ENCODE assay signal across 20 cellular contexts in genomic region chr13:91627952-91628739, GRCh38.
DNase-seq lines count a peak whose midpoint lies in the region; ATAC-seq, FAIRE-seq and TF ChIP-seq lines count a peak whose summit lies in the region.
"Had no signal": no experiment of that assay in that cellular context is flagged by ENCODE, and none has a peak within 500 bp of the region (broad histone marks: within the 10 kb centered on the region; RNA-seq: fewer than 3 reads in every experiment).

No MANE protein-coding gene starts in this region.

- H3K9me2 ChIP-seq in neural cell (ENCODE audit: insufficient read depth, low read length), result no peaks in the 10 kb centered on the region

- no peaks in the 10 kb centered on the region for H3K79me2 ChIP-seq in K562 (ENCODE audit: control insufficient read depth, insufficient read depth, low read length)
- H3K79me2 ChIP-seq in neural cell (replicated peaks; ENCODE audit: insufficient read depth, low read length), result no peaks in the 10 kb centered on the region

- intact Hi-C loops in K562 (cut with micrococcal nuclease), result no loop called here

- no peak for TF ChIP-seq POLR2A in K562 (conservative IDR thresholded peaks at IDR 0.05)

- POLR2A ChIA-PET in K562 (lab: Yijun Ruan, JAX), result no interaction called here

- H3K27me3 ChIP-seq in K562 (ENCODE audit: control insufficient read depth in 2 of 2, insufficient read depth in 2 of 2, low read length in 2 of 2) (no peaks in the 10 kb centered on the region), neural cell (ENCODE audit: insufficient read depth, low read depth, low read length) (no peaks in the 10 kb centered on the region)
- H3K27me3 ChIP-seq: BLaER1 treated with 17β-estradiol and CSF1 and Interleukin-3, amounts not matched to agents 10 nM and 100 nM had no signal

- H3K27ac ChIP-seq in K562 (ENCODE audit: extremely low read depth, low read depth, low read length) (no peak overlapping the region), neural cell (ENCODE audit: low read length) (peak overlapping the region; percentile 65)
- H3K27ac ChIP-seq: A549; BLaER1 treated with 17β-estradiol and CSF1 and Interleukin-3, amounts not matched to agents 10 nM and 100 nM; C4-2B had no signal

- no peaks in the 10 kb centered on the region for H3K4me1 Mint-ChIP-seq in activated T-helper 17 cell treated with anti-CD3 and anti-CD28 coated beads, Interleukin-2, amount 50 U/mL, for 72 hours
- H3K4me1 Mint-ChIP-seq: B cell had no signal

- TF ChIP-seq RAD21 in K562 (CRISPR knock-in tag; conservative IDR thresholded peaks at IDR 0.05 in 1 of 2, IDR thresholded peaks at IDR 0.05 in 1 of 2), result no peak
- TF ChIP-seq RAD21 in neural cell (conservative IDR thresholded peaks at IDR 0.05), result no peak

- TF ChIP-seq EP300 in K562 (IDR thresholded peaks at IDR 0.05; ENCODE audit: low read length) (no peak), neural cell (conservative IDR thresholded peaks at IDR 0.05; ENCODE audit: poor library complexity, severe bottlenecking) (peak; percentile 92)

- H3K4me1 ChIP-seq in K562 (replicated peaks in 1 of 2; ENCODE audit: control insufficient read depth in 2 of 2, insufficient read depth in 2 of 2, low read length in 2 of 2), result no peaks in the 10 kb centered on the region
- H3K4me1 ChIP-seq: A549; BLaER1 treated with 17β-estradiol and CSF1 and Interleukin-3, amounts not matched to agents 10 nM and 100 nM; Caco-2 had no signal

- H3K27ac Mint-ChIP-seq in activated T-helper 17 cell treated with anti-CD3 and anti-CD28 coated beads, Interleukin-2, amount 50 U/mL, for 72 hours, result no peak overlapping the region
- H3K27ac Mint-ChIP-seq: B cell; CD4-positive, alpha-beta T cell; CD8-positive, alpha-beta T cell had no signal

- in situ Hi-C loops in K562 (cut with MboI), result no loop called here

- peaks cover 5% of the 10 kb centered on the region for H3K9me3 Mint-ChIP-seq in activated T-helper 17 cell treated with anti-CD3 and anti-CD28 coated beads, Interleukin-2, amount 50 U/mL, for 72 hours
- H3K9me3 Mint-ChIP-seq: CD4-positive, alpha-beta T cell; CD8-positive, alpha-beta T cell had no signal

- no peak overlapping the region for H2AFZ ChIP-seq in K562 (ENCODE audit: low read depth, low read length)
- no peak overlapping the region for H2AFZ ChIP-seq in neural cell (ENCODE audit: low read depth, low read length)

- 2% methylated on average over 3 of the region's 3 CpGs for WGBS in K562 (ENCODE audit: insufficient coverage, low coverage, missing lambda C conversion rate)

- no peak for FAIRE-seq in K562 (lab: Jason Lieb, UNC)
- FAIRE-seq: A549, D721Med, GM12891, GM19239 had no signal

- H3K27me3 Mint-ChIP-seq in activated T-helper 17 cell treated with anti-CD3 and anti-CD28 coated beads, Interleukin-2, amount 50 U/mL, for 72 hours, result peaks cover 4% of the 10 kb centered on the region
- H3K27me3 Mint-ChIP-seq: B cell; CD4-positive, alpha-beta T cell had no signal

- DNase-seq in K562 (ENCODE audit: extremely low read depth in 1 of 4, low spot score in 3 of 4) (no peak), HUDEP-2 (lab: John Stamatoyannopoulos, UW; ENCODE audit: unreplicated experiment in 76 of 76) (no peak)
- no peak for DNase-seq in stimulated activated CD4-positive, alpha-beta T cell treated with anti-CD3 and anti-CD28 coated beads, Interleukin-2, amount 100 ng/mL, for 48 hours
- DNase-seq: 8988T; AML-193; Caco-2; Calu3; CD4-positive, alpha-beta T cell; CD8-positive, alpha-beta T cell; DMS79 treated with DMSO at 0.1 percent for 48 hours; GF-D8 had no signal

- BruUV-seq in K562 (replicated peaks; lab: Mats Ljungman, UMichigan), result no TSS peak

- no peaks in the 10 kb centered on the region for H3K9me1 ChIP-seq in K562 (ENCODE audit: control insufficient read depth, insufficient read depth, low read length)

- H3K36me3 Mint-ChIP-seq in activated T-helper 17 cell treated with anti-CD3 and anti-CD28 coated beads, Interleukin-2, amount 50 U/mL, for 72 hours (ENCODE audit: low read depth), result no peaks in the 10 kb centered on the region
- H3K36me3 Mint-ChIP-seq: CD8-positive, alpha-beta T cell had no signal

- no peak overlapping the region for H3K9ac ChIP-seq in K562 (ENCODE audit: insufficient read depth in 1 of 2, low read depth in 2 of 2, low read length in 2 of 2)
- H3K9ac ChIP-seq in neural cell (ENCODE audit: low read length), result no peak overlapping the region
- H3K9ac ChIP-seq: BLaER1 treated with 17β-estradiol and CSF1 and Interleukin-3, amounts not matched to agents 10 nM and 100 nM had no signal

- H3K4me2 ChIP-seq in K562 (ENCODE audit: insufficient read depth, low read length), result no peak overlapping the region
- H3K4me2 ChIP-seq in neural cell (ENCODE audit: low read length), result no peak overlapping the region
- H3K4me2 ChIP-seq: A549; BLaER1 treated with 17β-estradiol and CSF1 and Interleukin-3, amounts not matched to agents 10 nM and 100 nM had no signal

- no peak overlapping the region for H3K4me3 Mint-ChIP-seq in activated T-helper 17 cell treated with anti-CD3 and anti-CD28 coated beads, Interleukin-2, amount 50 U/mL, for 72 hours
- H3K4me3 Mint-ChIP-seq: B cell; CD4-positive, alpha-beta T cell; CD8-positive, alpha-beta T cell had no signal

- no peaks in the 10 kb centered on the region; the same call in 1 of the 2 replicates for H3K9me3 ChIP-seq in K562 (replicated peaks; ENCODE audit: control insufficient read depth, insufficient read depth, low read depth, low read length)
- no peaks in the 10 kb centered on the region for H3K9me3 ChIP-seq in neural cell (ENCODE audit: low read length)
- H3K9me3 ChIP-seq: A549; BLaER1 treated with 17β-estradiol and CSF1 and Interleukin-3, amounts not matched to agents 10 nM and 100 nM; Caco-2 had no signal

- CTCF ChIA-PET in K562 (lab: Yijun Ruan, JAX; ENCODE audit: low intra/inter-chr PET ratio), result no interaction called here

- no peak overlapping the region for H3K4me3 ChIP-seq in K562
- peak overlapping the region; percentile 11 for H3K4me3 ChIP-seq in neural cell (ENCODE audit: low read length)
- H3K4me3 ChIP-seq: A549; BLaER1 treated with 17β-estradiol and CSF1 and Interleukin-3, amounts not matched to agents 10 nM and 100 nM had no signal

- no peaks in the 10 kb centered on the region for H3F3A ChIP-seq in neural cell (ENCODE audit: insufficient read depth, low read length, poor library complexity, severe bottlenecking)

- H3K36me3 ChIP-seq in K562 (ENCODE audit: control insufficient read depth, insufficient read depth, low read length) (no peaks in the 10 kb centered on the region), neural cell (ENCODE audit: insufficient read depth, low read length) (no peaks in the 10 kb centered on the region)
- H3K36me3 ChIP-seq: BLaER1 treated with 17β-estradiol and CSF1 and Interleukin-3, amounts not matched to agents 10 nM and 100 nM had no signal

- no peak for TF ChIP-seq CTCF in K562 (IDR thresholded peaks at IDR 0.05 in 2 of 3, conservative IDR thresholded peaks at IDR 0.05 in 1 of 3; ENCODE audit: insufficient read depth in 2 of 3, low read depth in 1 of 3, low read length in 3 of 3)
- no peak for TF ChIP-seq CTCF in neural cell (IDR thresholded peaks at IDR 0.05; ENCODE audit: poor library complexity, severe bottlenecking)

- no peak for ATAC-seq in K562
- ATAC-seq in activated T-helper 17 cell treated with anti-CD3 and anti-CD28 coated beads, Interleukin-2, amount 50 U/mL, for 72 hours (replicated peaks), result no peak
- ATAC-seq: A549; CD8-positive, alpha-beta T cell had no signal

- H4K20me1 ChIP-seq in K562 (replicated peaks; ENCODE audit: control insufficient read depth, insufficient read depth, low read length), result no peaks in the 10 kb centered on the region
- no peaks in the 10 kb centered on the region for H4K20me1 ChIP-seq in neural cell (ENCODE audit: insufficient read depth)
- H4K20me1 ChIP-seq: BLaER1 treated with 17β-estradiol and CSF1 and Interleukin-3, amounts not matched to agents 10 nM and 100 nM had no signal

TF ChIP-seq in K562, 482 proteins besides CTCF, POLR2A, EP300 and RAD21 (continues in another document):
- TF ChIP-seq GTF2A2 (tag; IDR thresholded peaks at IDR 0.05), result no peak
- 0 out of 2 replicates have a peak, but pooled peaks have one; percentile 41 for TF ChIP-seq POLR2H (tag; IDR thresholded peaks at IDR 0.05; ENCODE audit: low read depth)
- TF ChIP-seq DACH1 (IDR thresholded peaks at IDR 0.05; ENCODE audit: partially characterized antibody), result no peak
- TF ChIP-seq ELF2 (CRISPR knock-in tag; IDR thresholded peaks at IDR 0.05), result peak; percentile 59; the same call in 1 of the 2 replicates
- TF ChIP-seq RFX5 (IDR thresholded peaks at IDR 0.05; ENCODE audit: low read depth, low read length), result peak; percentile 53; the same call in 1 of the 2 replicates
- 0 out of 2 replicates have a peak, but pooled peaks have one; percentile 21 for TF ChIP-seq ZFP30 (CRISPR knock-in tag; IDR thresholded peaks at IDR 0.05; ENCODE audit: borderline replicate concordance)

TF ChIP-seq in neural cell, 6 proteins besides CTCF, POLR2A, EP300 and RAD21:
- TF ChIP-seq TAF1 (IDR thresholded peaks at IDR 0.05; ENCODE audit: low read depth), result no peak
